30 cellular contexts compared by ENCODE assay signal in genomic region chr6:32102255-32102654, GRCh38. TPM values are rescaled to one million over a fixed set of nuclear protein-coding genes. Genes with fewer than 3 reads are reported as not detected.
"Had no signal": no experiment of that assay in that cellular context is flagged by ENCODE, and none has a peak within 500 bp of the region (broad histone marks: within the 10 kb centered on the region; RNA-seq: fewer than 3 reads in every experiment).

No MANE protein-coding gene starts in this region.

- H3K9me3 Mint-ChIP-seq: dendritic cell treated with granulocyte-macrophage colony-stimulating factor and Interleukin-4, amounts not matched to agents 40 ng/mL and 50 ng/mL, for 4 days; effector memory CD8-positive, alpha-beta T cell; endodermal cell had no signal

- H3K27ac Mint-ChIP-seq: dendritic cell treated with granulocyte-macrophage colony-stimulating factor and Interleukin-4, amounts not matched to agents 40 ng/mL and 50 ng/mL, for 4 days; effector memory CD8-positive, alpha-beta T cell; endodermal cell had no signal

- H3K4me1 ChIP-seq: colonic mucosa, foreskin keratinocyte had no signal

- DNase-seq: colonic mucosa; cortex of kidney; dermis blood vessel endothelial cell; dorsolateral prefrontal cortex; effector CD4-positive, alpha-beta T cell; effector CD8-positive, alpha-beta T cell; effector memory CD4-positive, alpha-beta T cell; effector memory CD8-positive, alpha-beta T cell; endodermal cell; erythroblast; esophagus squamous epithelium; foreskin fibroblast; foreskin keratinocyte; foreskin melanocyte; gastrocnemius medialis; glutamatergic neuron; head of caudate nucleus; heart left ventricle; heart right ventricle had no signal

- FAIRE-seq: colon, endometrium, endothelial cell of umbilical vein, frontal cortex had no signal

- H3K4me3 ChIP-seq: colonic mucosa, coronary artery, dorsolateral prefrontal cortex, esophagus muscularis mucosa, esophagus squamous epithelium, gastrocnemius medialis, gastroesophageal sphincter, heart left ventricle, heart right ventricle had no signal

- H3K36me3 ChIP-seq: colonic mucosa, gastrocnemius medialis had no signal

- H3K9me3 ChIP-seq: colonic mucosa, esophagus muscularis mucosa, esophagus squamous epithelium, gastrocnemius medialis, gastroesophageal sphincter, heart left ventricle, heart right ventricle had no signal

- ATAC-seq: effector memory CD8-positive, alpha-beta T cell; esophagus mucosa; foreskin keratinocyte; gastrocnemius medialis; gastroesophageal sphincter; heart left ventricle; heart right ventricle had no signal

- H3K27ac ChIP-seq: colonic mucosa, coronary artery, dorsolateral prefrontal cortex, epithelial cell of prostate, esophagus muscularis mucosa, esophagus squamous epithelium, foreskin keratinocyte, gastrocnemius medialis, gastroesophageal sphincter, heart left ventricle, heart right ventricle had no signal

RNA-seq across cellular contexts. Expression of gene PRRT1, which starts 49.5 kb away (rescaled TPM):
- total RNA-seq: dermis blood vessel endothelial cell, epithelial cell of proximal tubule had no signal
